8 cellular contexts compared by ENCODE assay signal in genomic region chr6:44219053-44219814, GRCh38. TPM values are rescaled to one million over a fixed set of nuclear protein-coding genes. Genes with fewer than 3 reads are reported as not detected.
A peak's percentile ranks its signal among the peaks of the same experiment; 100 is the strongest.
DNase-seq lines count a peak whose midpoint lies in the region; ATAC-seq, FAIRE-seq and TF ChIP-seq lines count a peak whose summit lies in the region.

No MANE protein-coding gene starts in this region.

- no peak for TF ChIP-seq CTCF in BJ (IDR thresholded peaks at IDR 0.05; ENCODE audit: insufficient read depth, low read depth, low read length)
- TF ChIP-seq CTCF in astrocyte (IDR thresholded peaks at IDR 0.05; ENCODE audit: insufficient read depth, low read depth, low read length) = no peak

- H3K27me3 ChIP-seq in BJ (ENCODE audit: control insufficient read depth, insufficient read depth, low read length) (peaks cover 6% of the 10 kb centered on the region; the same call in 1 of the 2 replicates), astrocyte (ENCODE audit: insufficient read depth, low read length) (peaks cover 2% of the 10 kb centered on the region)

- no peak for FAIRE-seq in astrocyte (lab: Jason Lieb, UNC)

- CTCF ChIA-PET in BJ (lab: Yijun Ruan, JAX) = interaction anchor here (0.7 to 6.8 kb wide), 5 partner anchors 9 to 154 kb away, joined by 3 to 89 read pairs (median 3); no protein-coding TSS in a partner anchor

- H3K9me3 ChIP-seq in astrocyte (ENCODE audit: insufficient read depth, low read depth, low read length) = no peaks in the 10 kb centered on the region

- peaks cover 39% of the 10 kb centered on the region for H3K4me1 ChIP-seq in astrocyte (ENCODE audit: insufficient read depth, low read length)

- H3K36me3 ChIP-seq in BJ (ENCODE audit: control insufficient read depth, insufficient read depth, low read length) (no peaks in the 10 kb centered on the region), astrocyte (ENCODE audit: insufficient read depth, low read length) (no peaks in the 10 kb centered on the region)

- no peaks in the 10 kb centered on the region for H3K36me3 Mint-ChIP-seq in astrocyte (ENCODE audit: low read depth, unreplicated experiment)

- H3K79me2 ChIP-seq in astrocyte (ENCODE audit: insufficient read depth, low read length) = no peaks in the 10 kb centered on the region

- H3K27me3 Mint-ChIP-seq in astrocyte (ENCODE audit: low read depth, unreplicated experiment) = peaks cover 21% of the 10 kb centered on the region

- no peaks in the 10 kb centered on the region for H3K9me3 Mint-ChIP-seq in astrocyte (ENCODE audit: unreplicated experiment)

- POLR2A ChIA-PET in BJ (lab: Charles Lee) = no interaction called here

- peak; percentile 52 for ATAC-seq in GM18505 (IDR thresholded peaks at IDR 0.05; ENCODE audit: unreplicated experiment)
- peak; percentile 45 for ATAC-seq in HG02970 (IDR thresholded peaks at IDR 0.05; ENCODE audit: low FRiP score, unreplicated experiment)

- peak overlapping the region; percentile 74 for H3K4me3 Mint-ChIP-seq in astrocyte (ENCODE audit: unreplicated experiment)

- TF ChIP-seq POLR2A in GM18505 (IDR thresholded peaks at IDR 0.05; ENCODE audit: borderline replicate concordance, extremely low read depth, insufficient read depth, insufficient read length) = peak; percentile 77

- H3K4me1 Mint-ChIP-seq in astrocyte (ENCODE audit: low read depth, unreplicated experiment) = peaks cover 21% of the 10 kb centered on the region

- H3K27ac ChIP-seq in astrocyte (ENCODE audit: low read depth, low read length) = no peak overlapping the region

- H3K4me3 ChIP-seq in BJ (ENCODE audit: low read depth, low read length) = peak overlapping the region; percentile 43
- peak overlapping the region; percentile 51 for H3K4me3 ChIP-seq in astrocyte (ENCODE audit: insufficient read depth, low read depth, low read length)

- H3K27ac Mint-ChIP-seq in astrocyte (ENCODE audit: unreplicated experiment) = no peak overlapping the region

- H2AFZ ChIP-seq in astrocyte (ENCODE audit: low read depth, low read length) = peak overlapping the region; percentile 83

- H4K20me1 ChIP-seq in astrocyte (ENCODE audit: insufficient read depth, low read length) = peaks cover under 1% of the 10 kb centered on the region

- DNase-seq in BJ (ENCODE audit: low read depth) (no peak), NCI-H69 (lab: John Stamatoyannopoulos, UW) (peak; percentile 89), astrocyte (ENCODE audit: low read depth) (peak; percentile 29), hypothalamus (lab: John Stamatoyannopoulos, UW) (peak in 37 of 51 donors; percentile 9 to 77 (median 44)), pulmonary artery endothelial cell (ENCODE audit: low read depth, low spot score) (peak; percentile 66), cerebellar nuclear complex (lab: John Stamatoyannopoulos, UW) (no peak)

- H3K4me2 ChIP-seq in astrocyte (ENCODE audit: low read length) = peak overlapping the region; percentile 84

- peak overlapping the region; percentile 28 for H3K9ac ChIP-seq in astrocyte (ENCODE audit: low read length)

RNA-seq across cellular contexts. Expression of gene MYMX, which starts 2.5 kb away (rescaled TPM):
- not detected in 2 replicates for polyA plus RNA-seq in BJ (2011; rRNA removed)
- polyA minus RNA-seq in BJ (2011; rRNA and poly(A)+ RNA removed) = not detected in 2 replicates
- not detected in 2 replicates for total RNA-seq in astrocyte
- total RNA-seq in pulmonary artery endothelial cell = 0.13 TPM in 1 of 2 replicates, not detected in the other

RNA-seq across cellular contexts. Expression of gene SLC29A1, which starts 4.2 kb away (rescaled TPM):
- polyA plus RNA-seq in BJ (2011; rRNA removed) = 25.7 and 34.1 TPM in 2 replicates
- polyA minus RNA-seq in BJ (2011; rRNA and poly(A)+ RNA removed) = 18.4 and 32.0 TPM in 2 replicates
- total RNA-seq in astrocyte (14.8 and 15.3 TPM in 2 replicates), pulmonary artery endothelial cell (72.0 and 88.4 TPM in 2 replicates)

RNA-seq across cellular contexts. Expression of gene HSP90AB1, which starts 27.7 kb away (rescaled TPM):
- 578 and 615 TPM in 2 replicates for polyA plus RNA-seq in BJ (2011; rRNA removed)
- 293 and 453 TPM in 2 replicates for polyA minus RNA-seq in BJ (2011; rRNA and poly(A)+ RNA removed)
- total RNA-seq in astrocyte (859 and 914 TPM in 2 replicates), pulmonary artery endothelial cell (779 and 1,245 TPM in 2 replicates)

RNA-seq across cellular contexts. Expression of gene SLC35B2, which starts 38.1 kb away (rescaled TPM):
- polyA plus RNA-seq in BJ (2011; rRNA removed) = 104 and 145 TPM in 2 replicates
- 36.7 and 58.8 TPM in 2 replicates for polyA minus RNA-seq in BJ (2011; rRNA and poly(A)+ RNA removed)
- total RNA-seq in astrocyte (61.8 and 66.6 TPM in 2 replicates), pulmonary artery endothelial cell (43.8 and 57.0 TPM in 2 replicates)

RNA-seq across cellular contexts. Expression of gene NFKBIE, which starts 46.1 kb away (rescaled TPM):
- 6.2 and 8.0 TPM in 2 replicates for polyA plus RNA-seq in BJ (2011; rRNA removed)
- 2.7 and 4.6 TPM in 2 replicates for polyA minus RNA-seq in BJ (2011; rRNA and poly(A)+ RNA removed)
- total RNA-seq in astrocyte (10.1 and 11.0 TPM in 2 replicates), pulmonary artery endothelial cell (9.6 and 14.0 TPM in 2 replicates)

Comparison
In these comparisons a context has a peak if more than half of its experiments do, and no peak if none do; other contexts are left out.
1. DNase-seq: peak in NCI-H69 (single experiment), astrocyte (single experiment), hypothalamus (37 of 51) and pulmonary artery endothelial cell (single experiment); none in BJ (single experiment) and cerebellar nuclear complex (0 of 2).